ENCODE assay signal across 23 cellular contexts in the genomic region with DNA sequence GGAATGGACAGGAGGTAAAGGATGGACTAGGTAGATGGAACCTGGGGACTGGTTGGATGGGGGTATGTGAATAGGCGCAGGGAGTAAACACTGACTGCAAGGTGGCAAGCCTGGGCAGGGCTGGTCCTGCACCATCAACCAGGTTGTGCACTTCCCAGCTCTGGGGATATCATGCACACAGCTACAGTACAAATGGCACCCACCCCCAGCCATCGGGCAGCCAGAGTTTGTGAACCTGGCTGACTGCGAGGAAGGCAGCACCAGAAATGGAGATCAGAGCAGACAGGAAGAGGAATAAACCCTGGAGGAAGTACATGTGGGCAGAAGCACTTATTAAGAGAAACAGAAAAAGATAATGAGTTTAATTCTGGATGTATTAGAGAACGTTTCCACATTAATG.
DNase-seq lines count a peak whose midpoint lies in the region; ATAC-seq and TF ChIP-seq lines count a peak whose summit lies in the region.
"Had no signal": no experiment of that assay in that cellular context is flagged by ENCODE, and none has a peak within 500 bp of the region (broad histone marks: within the 10 kb centered on the region; RNA-seq: fewer than 3 reads in every experiment).

No MANE protein-coding gene starts in this region.

- POLR2A ChIA-PET in activated CD4-positive, alpha-beta T cell treated with anti-CD3 and anti-CD28 coated beads, Interleukin-2, amount 10 ng/mL, durations not matched to agents 7 days and 5 days (lab: Charles Lee) = no interaction called here
- POLR2A ChIA-PET in activated CD4-positive, alpha-beta T cell treated with anti-CD3 and anti-CD28 coated beads for 36 hours (lab: Charles Lee) = no interaction called here

- CTCF ChIA-PET in activated CD4-positive, alpha-beta T cell treated with anti-CD3 and anti-CD28 coated beads, Interleukin-2, amount 10 ng/mL, durations not matched to agents 7 days and 5 days (lab: Charles Lee) = interaction anchor here (0.9 to 3.0 kb wide), 6 partner anchors 9 to 158 kb away, joined by 3 to 12 read pairs (median 3); no protein-coding TSS in a partner anchor
- CTCF ChIA-PET in activated CD4-positive, alpha-beta T cell treated with anti-CD3 and anti-CD28 coated beads for 36 hours (lab: Charles Lee) = no interaction called here

- peaks cover 30% of the 10 kb centered on the region for H3K4me1 Mint-ChIP-seq in activated CD4-positive, alpha-beta T cell treated with anti-CD3 and anti-CD28 coated beads, Interleukin-2, amount 10 ng/mL, durations not matched to agents 7 days and 5 days
- peaks cover 18% of the 10 kb centered on the region for H3K4me1 Mint-ChIP-seq in activated CD4-positive, alpha-beta T cell treated with anti-CD3 and anti-CD28 coated beads for 36 hours
- H3K4me1 Mint-ChIP-seq in HFFc6 (ENCODE audit: low read depth) (peaks cover 86% of the 10 kb centered on the region), nephron progenitor cell (peaks cover 10% of the 10 kb centered on the region)
- peaks cover 33% of the 10 kb centered on the region for H3K4me1 Mint-ChIP-seq in activated naive CD8-positive, alpha-beta T cell treated with anti-CD3 and anti-CD28 coated beads, Interleukin-2, amount 50 U/mL, for 24 hours

- H3K27me3 Mint-ChIP-seq in activated CD4-positive, alpha-beta T cell treated with anti-CD3 and anti-CD28 coated beads, Interleukin-2, amount 10 ng/mL, durations not matched to agents 7 days and 5 days = peaks cover 5% of the 10 kb centered on the region
- no peaks in the 10 kb centered on the region for H3K27me3 Mint-ChIP-seq in activated CD4-positive, alpha-beta T cell treated with anti-CD3 and anti-CD28 coated beads for 36 hours
- no peaks in the 10 kb centered on the region for H3K27me3 Mint-ChIP-seq in HFFc6 (ENCODE audit: insufficient read depth)
- H3K27me3 Mint-ChIP-seq in activated naive CD8-positive, alpha-beta T cell treated with anti-CD3 and anti-CD28 coated beads, Interleukin-2, amount 50 U/mL, for 24 hours = no peaks in the 10 kb centered on the region
- H3K27me3 Mint-ChIP-seq in nephron progenitor cell (ENCODE audit: low read depth, poor library complexity) = peaks cover 10% of the 10 kb centered on the region

- H3K27ac Mint-ChIP-seq in activated CD4-positive, alpha-beta T cell treated with anti-CD3 and anti-CD28 coated beads, Interleukin-2, amount 10 ng/mL, durations not matched to agents 7 days and 5 days = peak overlapping the region; percentile 77
- no peak overlapping the region for H3K27ac Mint-ChIP-seq in activated CD4-positive, alpha-beta T cell treated with anti-CD3 and anti-CD28 coated beads for 36 hours
- H3K27ac Mint-ChIP-seq in HFFc6 = peak overlapping the region; percentile 70
- peak overlapping the region; percentile 0 for H3K27ac Mint-ChIP-seq in activated naive CD8-positive, alpha-beta T cell treated with anti-CD3 and anti-CD28 coated beads, Interleukin-2, amount 50 U/mL, for 24 hours
- H3K27ac Mint-ChIP-seq in nephron progenitor cell = peak overlapping the region; percentile 14
- H3K27ac Mint-ChIP-seq: brain, nephron had no signal

- TF ChIP-seq CTCF in HFFc6 (IDR thresholded peaks at IDR 0.05) (no peak), nephron progenitor cell (IDR thresholded peaks at IDR 0.05) (no peak)

- H3K4me3 Mint-ChIP-seq in activated CD4-positive, alpha-beta T cell treated with anti-CD3 and anti-CD28 coated beads, Interleukin-2, amount 10 ng/mL, durations not matched to agents 7 days and 5 days = no peak overlapping the region
- H3K4me3 Mint-ChIP-seq in activated CD4-positive, alpha-beta T cell treated with anti-CD3 and anti-CD28 coated beads for 36 hours = no peak overlapping the region
- H3K4me3 Mint-ChIP-seq in HFFc6 (no peak overlapping the region), nephron progenitor cell (no peak overlapping the region)
- H3K4me3 Mint-ChIP-seq in activated naive CD8-positive, alpha-beta T cell treated with anti-CD3 and anti-CD28 coated beads, Interleukin-2, amount 50 U/mL, for 24 hours = no peak overlapping the region
- H3K4me3 Mint-ChIP-seq: brain, nephron had no signal

- peaks cover 12% of the 10 kb centered on the region for H3K9me3 Mint-ChIP-seq in activated CD4-positive, alpha-beta T cell treated with anti-CD3 and anti-CD28 coated beads, Interleukin-2, amount 10 ng/mL, durations not matched to agents 7 days and 5 days
- no peaks in the 10 kb centered on the region for H3K9me3 Mint-ChIP-seq in activated CD4-positive, alpha-beta T cell treated with anti-CD3 and anti-CD28 coated beads for 36 hours (ENCODE audit: low read depth)
- no peaks in the 10 kb centered on the region for H3K9me3 Mint-ChIP-seq in HFFc6
- no peaks in the 10 kb centered on the region for H3K9me3 Mint-ChIP-seq in activated naive CD8-positive, alpha-beta T cell treated with anti-CD3 and anti-CD28 coated beads, Interleukin-2, amount 50 U/mL, for 24 hours
- H3K9me3 Mint-ChIP-seq in nephron progenitor cell = no peaks in the 10 kb centered on the region
- H3K9me3 Mint-ChIP-seq: brain, nephron had no signal

- ATAC-seq in activated CD4-positive, alpha-beta T cell treated with anti-CD3 and anti-CD28 coated beads for 36 hours = no peak
- no peak for ATAC-seq in activated naive CD8-positive, alpha-beta T cell treated with anti-CD3 and anti-CD28 coated beads, Interleukin-2, amount 50 U/mL, for 24 hours
- ATAC-seq in HG03442 (IDR thresholded peaks at IDR 0.05; ENCODE audit: unreplicated experiment) = no peak
- ATAC-seq in GM19351 (IDR thresholded peaks at IDR 0.05; ENCODE audit: unreplicated experiment) = no peak
- ATAC-seq: A549, GM12878 had no signal

- intact Hi-C loops in activated CD4-positive, alpha-beta T cell treated with anti-CD3 and anti-CD28 coated beads for 36 hours (cut with DNase I, micrococcal nuclease) = no loop called here

- peaks cover 12% of the 10 kb centered on the region for H3K36me3 Mint-ChIP-seq in activated CD4-positive, alpha-beta T cell treated with anti-CD3 and anti-CD28 coated beads, Interleukin-2, amount 10 ng/mL, durations not matched to agents 7 days and 5 days (ENCODE audit: low read depth)
- H3K36me3 Mint-ChIP-seq in activated CD4-positive, alpha-beta T cell treated with anti-CD3 and anti-CD28 coated beads for 36 hours (ENCODE audit: low read depth) = no peaks in the 10 kb centered on the region
- H3K36me3 Mint-ChIP-seq in HFFc6 (ENCODE audit: low read depth) = peaks cover 5% of the 10 kb centered on the region; the same call in 1 of the 2 replicates
- no peaks in the 10 kb centered on the region for H3K36me3 Mint-ChIP-seq in activated naive CD8-positive, alpha-beta T cell treated with anti-CD3 and anti-CD28 coated beads, Interleukin-2, amount 50 U/mL, for 24 hours (ENCODE audit: low read depth)
- no peaks in the 10 kb centered on the region for H3K36me3 Mint-ChIP-seq in nephron progenitor cell (ENCODE audit: low read depth)
- H3K36me3 Mint-ChIP-seq: brain had no signal

- DNase-seq in activated CD4-positive, alpha-beta T cell treated with anti-CD3 and anti-CD28 coated beads, Interleukin-2, amount 10 ng/mL, durations not matched to agents 7 days and 5 days = no peak
- DNase-seq in activated CD4-positive, alpha-beta T cell treated with anti-CD3 and anti-CD28 coated beads for 36 hours = no peak
- DNase-seq in HFFc6 (no peak), nephron progenitor cell (no peak)
- DNase-seq in activated naive CD8-positive, alpha-beta T cell treated with anti-CD3 and anti-CD28 coated beads, Interleukin-2, amount 50 U/mL, for 24 hours = no peak
- DNase-seq in activated effector memory CD4-positive, alpha-beta T cell treated with Interleukin-2 at 50 U/mL for 16 hours = no peak
- DNase-seq: activated CD4-positive, alpha-beta T cell treated with anti-CD3 and anti-CD28 coated beads for 4 hours; DMS53; hypothalamus; kidney; MG63; NCI-H345; posterior cingulate gyrus; sigmoid colon; stomach; T1000; upper lobe of left lung had no signal
